In the genomic region with DNA sequence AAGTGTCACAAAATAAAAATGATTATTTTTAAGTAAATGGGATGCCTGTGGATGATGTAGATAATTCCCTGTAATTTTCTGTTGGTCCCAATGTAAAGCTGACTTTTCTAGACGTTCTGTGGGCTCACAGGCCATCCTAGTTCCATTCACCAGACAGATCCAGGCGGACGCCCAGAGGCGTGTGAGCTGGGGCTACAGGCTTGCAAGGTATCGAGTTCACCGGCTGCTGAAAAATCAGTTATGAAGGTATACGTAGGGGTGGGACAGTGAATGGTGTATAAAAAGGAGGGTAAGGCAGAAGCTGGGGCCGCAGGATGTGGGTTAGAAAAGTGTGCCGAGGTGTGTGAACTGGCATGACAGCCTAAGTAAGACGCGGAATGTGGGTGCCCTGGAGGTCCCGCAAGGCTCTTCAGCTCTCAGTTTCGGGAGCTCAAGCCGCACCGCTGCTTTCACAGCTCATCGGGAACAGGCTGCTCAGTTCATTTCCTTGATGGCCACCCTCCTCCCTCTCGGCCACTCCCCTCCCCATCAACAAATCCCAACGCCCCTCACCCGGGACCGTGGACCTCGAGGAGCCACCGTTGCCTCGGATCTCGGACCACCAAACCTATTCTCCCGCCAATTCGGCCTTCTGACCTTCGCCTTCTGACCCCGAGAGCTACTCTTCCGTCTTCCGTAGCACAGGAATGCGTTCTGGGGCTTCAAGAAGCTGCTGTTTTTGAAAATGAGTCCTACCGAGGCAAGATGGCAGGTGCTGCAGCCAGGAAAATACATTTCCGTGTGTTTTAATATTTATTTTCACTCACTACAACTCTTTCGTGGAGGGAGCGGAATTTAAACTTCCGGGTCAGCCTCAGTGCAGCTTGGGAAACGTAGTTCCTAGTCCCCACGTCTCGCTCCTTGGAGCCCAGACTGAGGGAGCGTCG, we compare ENCODE assay signal across 8 cellular contexts.
A peak's percentile ranks its signal among the peaks of the same experiment; 100 is the strongest.
DNase-seq lines count a peak whose midpoint lies in the region; ATAC-seq and TF ChIP-seq lines count a peak whose summit lies in the region.

A gene with protein sequence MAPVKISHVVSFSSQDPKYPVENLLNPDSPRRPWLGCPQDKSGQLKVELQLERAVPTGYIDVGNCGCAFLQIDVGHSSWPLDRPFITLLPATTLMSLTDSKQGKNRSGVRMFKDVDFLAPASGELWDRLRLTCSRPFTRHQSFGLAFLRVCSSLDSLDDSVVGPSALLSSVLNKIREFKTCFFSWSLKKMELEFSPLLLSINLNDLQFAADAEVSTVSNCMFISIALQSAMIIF (minus strand): TSS at position 782 of the 926 bp plus-strand sequence. CDS start 5,241 bp downstream, outside the sequence.

- DNase-seq in GM13977 (ENCODE audit: low spot score) (peak; percentile 77), NCI-H1092 (lab: John Stamatoyannopoulos, UW) (peak; percentile 97), amniotic stem cell (lab: John Stamatoyannopoulos, UW) (peak; percentile 89), hepatic stellate cell (ENCODE audit: low spot score) (peak; percentile 88), retina (peak; percentile 100), midbrain (lab: John Stamatoyannopoulos, UW) (no peak)

- no peak for TF ChIP-seq CTCF in GM13977 (IDR thresholded peaks at IDR 0.05; ENCODE audit: extremely low read depth, insufficient read depth, missing control alignments)

- in situ Hi-C loops in GM13977 (cut with MboI; ENCODE audit: low pct_unique_long_range_greater_than_20kb, low sequenced_read_pairs, unreplicated experiment), result no loop called here

- peak; percentile 77 for ATAC-seq in HG02642 (IDR thresholded peaks at IDR 0.05; ENCODE audit: poor library complexity, unreplicated experiment)
- ATAC-seq in SK-N-SH treated with all-trans-retinoic acid at 6 μM for 48 hours, result peak; percentile 95

TF ChIP-seq in SK-N-SH treated with all-trans-retinoic acid at 6 μM for 48 hours, 23 proteins besides CTCF, POLR2A, EP300 and RAD21:
- TF ChIP-seq OSR1 (CRISPR knock-in tag; IDR thresholded peaks at IDR 0.05) (no peak), ZNF565 (CRISPR knock-in tag; conservative IDR thresholded peaks at IDR 0.05; ENCODE audit: low read depth) (no peak), CSDC2 (CRISPR knock-in tag; IDR thresholded peaks at IDR 0.05) (no peak), GLIS3 (CRISPR knock-in tag; IDR thresholded peaks at IDR 0.05) (no peak), ARNTL (CRISPR knock-in tag; IDR thresholded peaks at IDR 0.05; ENCODE audit: borderline replicate concordance, low read depth) (no peak), PPARA (CRISPR knock-in tag; IDR thresholded peaks at IDR 0.05; ENCODE audit: borderline replicate concordance) (no peak), ZC3H10 (CRISPR knock-in tag; IDR thresholded peaks at IDR 0.05) (no peak), ESRRG (CRISPR knock-in tag; IDR thresholded peaks at IDR 0.05) (no peak), RARB (CRISPR knock-in tag; IDR thresholded peaks at IDR 0.05) (no peak), ZNF8 (CRISPR knock-in tag; IDR thresholded peaks at IDR 0.05) (no peak), ISL1 (CRISPR knock-in tag; IDR thresholded peaks at IDR 0.05) (no peak), SNAI2 (CRISPR knock-in tag; IDR thresholded peaks at IDR 0.05) (no peak), ZFP3 (CRISPR knock-in tag; IDR thresholded peaks at IDR 0.05) (no peak)
- TF ChIP-seq, protein P1, sequence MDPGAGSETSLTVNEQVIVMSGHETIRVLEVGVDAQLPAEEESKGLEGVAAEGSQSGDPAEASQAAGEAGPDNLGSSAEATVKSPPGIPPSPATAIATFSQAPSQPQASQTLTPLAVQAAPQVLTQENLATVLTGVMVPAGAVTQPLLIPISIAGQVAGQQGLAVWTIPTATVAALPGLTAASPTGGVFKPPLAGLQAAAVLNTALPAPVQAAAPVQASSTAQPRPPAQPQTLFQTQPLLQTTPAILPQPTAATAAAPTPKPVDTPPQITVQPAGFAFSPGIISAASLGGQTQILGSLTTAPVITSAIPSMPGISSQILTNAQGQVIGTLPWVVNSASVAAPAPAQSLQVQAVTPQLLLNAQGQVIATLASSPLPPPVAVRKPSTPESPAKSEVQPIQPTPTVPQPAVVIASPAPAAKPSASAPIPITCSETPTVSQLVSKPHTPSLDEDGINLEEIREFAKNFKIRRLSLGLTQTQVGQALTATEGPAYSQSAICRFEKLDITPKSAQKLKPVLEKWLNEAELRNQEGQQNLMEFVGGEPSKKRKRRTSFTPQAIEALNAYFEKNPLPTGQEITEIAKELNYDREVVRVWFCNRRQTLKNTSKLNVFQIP (CRISPR knock-in tag; IDR thresholded peaks at IDR 0.05; ENCODE audit: borderline replicate concordance, low read depth), result no peak
- TF ChIP-seq, protein P2, sequence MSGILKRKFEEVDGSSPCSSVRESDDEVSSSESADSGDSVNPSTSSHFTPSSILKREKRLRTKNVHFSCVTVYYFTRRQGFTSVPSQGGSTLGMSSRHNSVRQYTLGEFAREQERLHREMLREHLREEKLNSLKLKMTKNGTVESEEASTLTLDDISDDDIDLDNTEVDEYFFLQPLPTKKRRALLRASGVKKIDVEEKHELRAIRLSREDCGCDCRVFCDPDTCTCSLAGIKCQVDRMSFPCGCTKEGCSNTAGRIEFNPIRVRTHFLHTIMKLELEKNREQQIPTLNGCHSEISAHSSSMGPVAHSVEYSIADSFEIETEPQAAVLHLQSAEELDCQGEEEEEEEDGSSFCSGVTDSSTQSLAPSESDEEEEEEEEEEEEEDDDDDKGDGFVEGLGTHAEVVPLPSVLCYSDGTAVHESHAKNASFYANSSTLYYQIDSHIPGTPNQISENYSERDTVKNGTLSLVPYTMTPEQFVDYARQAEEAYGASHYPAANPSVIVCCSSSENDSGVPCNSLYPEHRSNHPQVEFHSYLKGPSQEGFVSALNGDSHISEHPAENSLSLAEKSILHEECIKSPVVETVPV (CRISPR knock-in tag; IDR thresholded peaks at IDR 0.05), result no peak
